Comparison of ENCODE assay signal across 1 cellular context in genomic region chr18:44876749-44877148, GRCh38.
TF ChIP-seq lines count a peak whose summit lies in the region.

No MANE protein-coding gene starts in this region.

TF ChIP-seq in WTC11, 78 proteins besides CTCF, POLR2A, EP300 and RAD21 (continued from another document):
- TF ChIP-seq, protein P1, sequence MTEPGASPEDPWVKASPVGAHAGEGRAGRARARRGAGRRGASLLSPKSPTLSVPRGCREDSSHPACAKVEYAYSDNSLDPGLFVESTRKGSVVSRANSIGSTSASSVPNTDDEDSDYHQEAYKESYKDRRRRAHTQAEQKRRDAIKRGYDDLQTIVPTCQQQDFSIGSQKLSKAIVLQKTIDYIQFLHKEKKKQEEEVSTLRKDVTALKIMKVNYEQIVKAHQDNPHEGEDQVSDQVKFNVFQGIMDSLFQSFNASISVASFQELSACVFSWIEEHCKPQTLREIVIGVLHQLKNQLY (CRISPR knock-in tag; IDR thresholded peaks at IDR 0.05), result no peak
- TF ChIP-seq E2F1 (CRISPR knock-in tag; IDR thresholded peaks at IDR 0.05) (no peak), ZNF425 (CRISPR knock-in tag; conservative IDR thresholded peaks at IDR 0.05) (no peak), TEAD1 (CRISPR knock-in tag; IDR thresholded peaks at IDR 0.05) (no peak), PRRX2 (CRISPR knock-in tag; IDR thresholded peaks at IDR 0.05) (no peak)
- TF ChIP-seq, protein P2, sequence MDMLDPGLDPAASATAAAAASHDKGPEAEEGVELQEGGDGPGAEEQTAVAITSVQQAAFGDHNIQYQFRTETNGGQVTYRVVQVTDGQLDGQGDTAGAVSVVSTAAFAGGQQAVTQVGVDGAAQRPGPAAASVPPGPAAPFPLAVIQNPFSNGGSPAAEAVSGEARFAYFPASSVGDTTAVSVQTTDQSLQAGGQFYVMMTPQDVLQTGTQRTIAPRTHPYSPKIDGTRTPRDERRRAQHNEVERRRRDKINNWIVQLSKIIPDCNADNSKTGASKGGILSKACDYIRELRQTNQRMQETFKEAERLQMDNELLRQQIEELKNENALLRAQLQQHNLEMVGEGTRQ (CRISPR knock-in tag; IDR thresholded peaks at IDR 0.05), result no peak
- TF ChIP-seq, protein P3, sequence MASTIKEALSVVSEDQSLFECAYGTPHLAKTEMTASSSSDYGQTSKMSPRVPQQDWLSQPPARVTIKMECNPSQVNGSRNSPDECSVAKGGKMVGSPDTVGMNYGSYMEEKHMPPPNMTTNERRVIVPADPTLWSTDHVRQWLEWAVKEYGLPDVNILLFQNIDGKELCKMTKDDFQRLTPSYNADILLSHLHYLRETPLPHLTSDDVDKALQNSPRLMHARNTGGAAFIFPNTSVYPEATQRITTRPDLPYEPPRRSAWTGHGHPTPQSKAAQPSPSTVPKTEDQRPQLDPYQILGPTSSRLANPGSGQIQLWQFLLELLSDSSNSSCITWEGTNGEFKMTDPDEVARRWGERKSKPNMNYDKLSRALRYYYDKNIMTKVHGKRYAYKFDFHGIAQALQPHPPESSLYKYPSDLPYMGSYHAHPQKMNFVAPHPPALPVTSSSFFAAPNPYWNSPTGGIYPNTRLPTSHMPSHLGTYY (CRISPR knock-in tag; IDR thresholded peaks at IDR 0.05), result no peak
